In genomic region chr2:233061007-233061590, GRCh38 we compare ENCODE assay signal across 1 cellular context.
A peak's percentile ranks its signal among the peaks of the same experiment; 100 is the strongest.
TF ChIP-seq lines count a peak whose summit lies in the region.

No MANE protein-coding gene starts in this region.

TF ChIP-seq in GM12878, 131 proteins besides CTCF, POLR2A, EP300 and RAD21 (continued from another document):
- peak; percentile 72 for TF ChIP-seq JUNB (IDR thresholded peaks at IDR 0.05)
- TF ChIP-seq BCL3 (IDR thresholded peaks at IDR 0.05; ENCODE audit: borderline replicate concordance, insufficient read depth, low read depth, low read length, poor library complexity, severe bottlenecking) = peak; percentile 39
- TF ChIP-seq TARDBP (IDR thresholded peaks at IDR 0.05; ENCODE audit: borderline replicate concordance) = 0 out of 2 replicates have a peak, but pooled peaks have one; percentile 14
- TF ChIP-seq PML (IDR thresholded peaks at IDR 0.05; ENCODE audit: low read length) = peak; percentile 75
- no peak for TF ChIP-seq ZNF274 (IDR thresholded peaks at IDR 0.05; ENCODE audit: insufficient read depth, insufficient read length)
- no peak for TF ChIP-seq RB1 (IDR thresholded peaks at IDR 0.05; ENCODE audit: borderline replicate concordance)
- TF ChIP-seq ZNF622 (IDR thresholded peaks at IDR 0.05) = no peak
- peak in 1 of 2 experiments; percentile 50; a peak in 1 of 4 replicates for TF ChIP-seq ETV6 (conservative IDR thresholded peaks at IDR 0.05 in 1 of 2, IDR thresholded peaks at IDR 0.05 in 1 of 2; ENCODE audit: borderline replicate concordance in 1 of 2, low read depth in 1 of 2)
- TF ChIP-seq RCOR1 (conservative IDR thresholded peaks at IDR 0.05; ENCODE audit: low read depth, low read length) = no peak
- no peak for TF ChIP-seq SIN3A (IDR thresholded peaks at IDR 0.05; ENCODE audit: low read depth, low read length)
- no peak for TF ChIP-seq ASH2L (IDR thresholded peaks at IDR 0.05; ENCODE audit: borderline replicate concordance, low read depth)
- no peak for TF ChIP-seq NR2C2 (IDR thresholded peaks at IDR 0.05; ENCODE audit: borderline replicate concordance, control insufficient read depth, insufficient read length, low read depth)
- no peak for TF ChIP-seq ZBTB11 (CRISPR knock-in tag; IDR thresholded peaks at IDR 0.05)
- peak in 1 of 2 experiments; percentile 84; a peak in 2 of 3 replicates for TF ChIP-seq EGR1 (IDR thresholded peaks at IDR 0.05; ENCODE audit: borderline replicate concordance in 1 of 2, low read depth in 2 of 2, low read length in 2 of 2)
- TF ChIP-seq KAT2A (conservative IDR thresholded peaks at IDR 0.05; ENCODE audit: control insufficient read depth, low read depth, low read length) = no peak
- TF ChIP-seq BCL11A (IDR thresholded peaks at IDR 0.05; ENCODE audit: low read depth, low read length) = 0 out of 2 replicates have a peak, but pooled peaks have one; percentile 5
- TF ChIP-seq SMAD1 (IDR thresholded peaks at IDR 0.05; ENCODE audit: low read depth, partially characterized antibody) = peak; percentile 10
- no peak for TF ChIP-seq YBX1 (IDR thresholded peaks at IDR 0.05)
- TF ChIP-seq SPI1 (IDR thresholded peaks at IDR 0.05; ENCODE audit: borderline replicate concordance, insufficient read depth, low read depth, low read length) = peak; percentile 58; the same call in 1 of the 2 replicates
- 0 out of 4 replicates have a peak, but pooled peaks of 1 of the 2 experiments have one; percentile 16 for TF ChIP-seq SRF (IDR thresholded peaks at IDR 0.05; ENCODE audit: low read depth in 2 of 2, low read length in 2 of 2)
- TF ChIP-seq NFIC (IDR thresholded peaks at IDR 0.05; ENCODE audit: low read depth, low read length) = 0 out of 2 replicates have a peak, but pooled peaks have one; percentile 39
- TF ChIP-seq POU2F2 (IDR thresholded peaks at IDR 0.05; ENCODE audit: borderline replicate concordance, low read depth, low read length) = peak; percentile 60; the same call in 2 of the 3 replicates
- TF ChIP-seq PAX8 (IDR thresholded peaks at IDR 0.05) = no peak
- no peak for TF ChIP-seq EZH2 (IDR thresholded peaks at IDR 0.05; ENCODE audit: borderline replicate concordance, control insufficient read depth, low read depth, low read length)
- TF ChIP-seq PAX5 (IDR thresholded peaks at IDR 0.05; ENCODE audit: borderline replicate concordance, low read depth, low read length) = peak; percentile 63; the same call in 1 of the 2 replicates
- TF ChIP-seq NBN (IDR thresholded peaks at IDR 0.05) = peak; percentile 39; the same call in 1 of the 2 replicates
- TF ChIP-seq MTA3 (IDR thresholded peaks at IDR 0.05; ENCODE audit: borderline replicate concordance, low read length) = peak; percentile 52; the same call in 1 of the 2 replicates
- TF ChIP-seq POLR2AphosphoS5 (IDR thresholded peaks at IDR 0.05; ENCODE audit: low read length) = peak; percentile 28
- TF ChIP-seq IKZF1 (conservative IDR thresholded peaks at IDR 0.05) = no peak
- TF ChIP-seq TAF1 (IDR thresholded peaks at IDR 0.05; ENCODE audit: borderline replicate concordance, low read depth, low read length) = peak; percentile 69; the same call in 1 of the 2 replicates
- TF ChIP-seq ZBTB33 (IDR thresholded peaks at IDR 0.05) = no peak
- TF ChIP-seq SUZ12 (IDR thresholded peaks at IDR 0.05; ENCODE audit: unreplicated experiment) = no peak
- peak; percentile 84; the same call in 1 of the 2 replicates for TF ChIP-seq STAT1 (conservative IDR thresholded peaks at IDR 0.05)
- no peak for TF ChIP-seq E4F1 (IDR thresholded peaks at IDR 0.05; ENCODE audit: borderline replicate concordance, partially characterized antibody)
- peak; percentile 29 to 36; a peak in 3 of 4 replicates for TF ChIP-seq BHLHE40 (IDR thresholded peaks at IDR 0.05; ENCODE audit: borderline replicate concordance in 1 of 2, low read depth in 2 of 2, low read length in 1 of 2)
- 0 out of 2 replicates have a peak, but pooled peaks have one; percentile 32 for TF ChIP-seq ZNF687 (IDR thresholded peaks at IDR 0.05)
- TF ChIP-seq RFX5 (IDR thresholded peaks at IDR 0.05; ENCODE audit: low read depth, low read length) = no peak
- TF ChIP-seq SMARCA5 (IDR thresholded peaks at IDR 0.05) = no peak
- TF ChIP-seq SMAD5 (IDR thresholded peaks at IDR 0.05; ENCODE audit: low read depth) = peak; percentile 53; the same call in 1 of the 2 replicates
- TF ChIP-seq YY1 (IDR thresholded peaks at IDR 0.05; ENCODE audit: low read depth, low read length) = peak; percentile 80
- 0 out of 2 replicates have a peak, but pooled peaks have one; percentile 28 for TF ChIP-seq CBFB (IDR thresholded peaks at IDR 0.05; ENCODE audit: low read depth)
- peak; percentile 69 for TF ChIP-seq RUNX3 (IDR thresholded peaks at IDR 0.05; ENCODE audit: low read length)
- TF ChIP-seq TBL1XR1 (IDR thresholded peaks at IDR 0.05; ENCODE audit: low read depth, low read length) = peak; percentile 54; the same call in 1 of the 2 replicates
- peak; percentile 68 for TF ChIP-seq ATF7 (IDR thresholded peaks at IDR 0.05; ENCODE audit: low read depth)
- no peak for TF ChIP-seq REST (IDR thresholded peaks at IDR 0.05; ENCODE audit: low read depth, low read length)
